9 cellular contexts compared by ENCODE assay signal in the genomic region with DNA sequence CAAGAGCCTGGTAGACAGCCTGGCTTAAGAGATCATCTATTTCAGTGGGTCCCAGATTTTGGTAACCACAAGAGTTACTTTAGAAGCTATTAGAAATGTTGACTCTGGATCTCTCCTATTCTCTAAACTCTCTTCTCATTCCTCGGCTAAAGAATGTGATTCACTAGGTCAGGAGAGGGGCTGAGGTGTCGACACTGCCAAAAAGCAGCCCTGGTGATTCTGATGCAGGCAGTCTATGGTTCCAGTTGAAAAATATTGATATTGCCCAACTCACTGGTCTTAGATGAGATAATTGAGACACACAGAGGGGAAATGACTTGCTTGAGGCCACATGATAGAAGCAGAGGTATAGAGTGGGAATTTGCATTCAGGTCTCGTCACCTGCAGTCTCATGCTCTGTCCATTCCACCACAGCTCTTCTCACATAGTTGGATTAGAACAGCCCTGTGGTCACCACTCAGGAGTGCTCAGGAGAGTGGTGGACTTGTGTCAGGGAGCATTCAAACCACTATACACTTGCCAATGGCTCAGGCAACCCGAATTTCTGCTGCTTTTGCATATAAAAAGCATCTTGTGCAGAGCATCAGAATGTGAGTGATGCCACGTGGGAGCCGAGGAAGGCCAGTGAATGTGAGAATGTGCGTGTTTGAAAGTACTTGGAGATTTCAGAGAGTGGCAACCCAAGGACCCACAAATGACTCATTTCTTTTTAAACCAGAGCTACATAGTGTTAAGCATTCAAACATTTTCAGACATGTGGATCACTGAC.
DNase-seq lines count a peak whose midpoint lies in the region; ATAC-seq and TF ChIP-seq lines count a peak whose summit lies in the region.
"Had no signal": no experiment of that assay in that cellular context is flagged by ENCODE, and none has a peak within 500 bp of the region (broad histone marks: within the 10 kb centered on the region; RNA-seq: fewer than 3 reads in every experiment).

No MANE protein-coding gene starts in this region.

- no peak for TF ChIP-seq EP300 in sigmoid colon (IDR thresholded peaks at IDR 0.05)

- no peaks in the 10 kb centered on the region for H3K36me3 ChIP-seq in sigmoid colon
- H3K36me3 ChIP-seq: WERI-Rb-1 had no signal

- CTCF ChIA-PET in activated CD4-positive, alpha-beta memory T cell treated with anti-CD3 and anti-CD28 coated beads, Interleukin-2, amount 10 ng/mL, durations not matched to agents 7 days and 5 days (lab: Charles Lee): interaction anchor here (0.6 to 4.1 kb wide), 5 partner anchors 9 to 19 kb away, joined by 3 to 14 read pairs (median 4); no protein-coding TSS in a partner anchor

- TF ChIP-seq CTCF in sigmoid colon (IDR thresholded peaks at IDR 0.05): no peak

- ATAC-seq in HG02981 (IDR thresholded peaks at IDR 0.05; ENCODE audit: unreplicated experiment) (peak; percentile 26), HG03159 (IDR thresholded peaks at IDR 0.05; ENCODE audit: unreplicated experiment) (no peak)
- peak; percentile 78 for ATAC-seq in stimulated activated naive CD8-positive, alpha-beta T cell treated with anti-CD3 and anti-CD28 coated beads, Interleukin-15, Interleukin-2, amounts not matched to agents 100 U/mL and 50 U/mL, for 24 hours
- ATAC-seq: esophagus mucosa had no signal

- H3K4me1 Mint-ChIP-seq in activated CD4-positive, alpha-beta memory T cell treated with anti-CD3 and anti-CD28 coated beads, Interleukin-2, amount 10 ng/mL, durations not matched to agents 7 days and 5 days: peaks cover 69% of the 10 kb centered on the region

- TF ChIP-seq POLR2A in sigmoid colon (IDR thresholded peaks at IDR 0.05): no peak

- no peak overlapping the region for H3K27ac ChIP-seq in sigmoid colon
- H3K27ac ChIP-seq: WERI-Rb-1 had no signal

- H3K4me3 Mint-ChIP-seq in activated CD4-positive, alpha-beta memory T cell treated with anti-CD3 and anti-CD28 coated beads, Interleukin-2, amount 10 ng/mL, durations not matched to agents 7 days and 5 days: no peak overlapping the region

- H3K4me1 ChIP-seq in sigmoid colon: no peaks in the 10 kb centered on the region

- H3K4me3 ChIP-seq in sigmoid colon: no peak overlapping the region

- peaks cover 20% of the 10 kb centered on the region for H3K9me3 Mint-ChIP-seq in activated CD4-positive, alpha-beta memory T cell treated with anti-CD3 and anti-CD28 coated beads, Interleukin-2, amount 10 ng/mL, durations not matched to agents 7 days and 5 days

- no peaks in the 10 kb centered on the region for H3K27me3 ChIP-seq in sigmoid colon

- WGBS in sigmoid colon, 2 donors: 85 to 86% methylated on average over 7 of the region's 7 CpGs

- H3K9me3 ChIP-seq in sigmoid colon: peaks cover 0 to 5% (median 2%) of the 10 kb centered on the region in 4 donors

- POLR2A ChIA-PET in activated CD4-positive, alpha-beta memory T cell treated with anti-CD3 and anti-CD28 coated beads, Interleukin-2, amount 10 ng/mL, durations not matched to agents 7 days and 5 days (lab: Charles Lee): interaction anchor here (0.8 to 3.4 kb wide), 12 partner anchors 9 to 223 kb away, joined by 3 to 22 read pairs (median 8); partner anchors contain the start of gene CTLA4

- intact Hi-C loops in sigmoid colon (cut with DNase I): no loop called here

- H3K27ac Mint-ChIP-seq in activated CD4-positive, alpha-beta memory T cell treated with anti-CD3 and anti-CD28 coated beads, Interleukin-2, amount 10 ng/mL, durations not matched to agents 7 days and 5 days: peak overlapping the region; percentile 53

- H3K36me3 Mint-ChIP-seq in activated CD4-positive, alpha-beta memory T cell treated with anti-CD3 and anti-CD28 coated beads, Interleukin-2, amount 10 ng/mL, durations not matched to agents 7 days and 5 days (ENCODE audit: low read depth): peaks cover 25% of the 10 kb centered on the region

- H3K27me3 Mint-ChIP-seq in activated CD4-positive, alpha-beta memory T cell treated with anti-CD3 and anti-CD28 coated beads, Interleukin-2, amount 10 ng/mL, durations not matched to agents 7 days and 5 days: no peaks in the 10 kb centered on the region

- DNase-seq in activated CD4-positive, alpha-beta memory T cell treated with anti-CD3 and anti-CD28 coated beads, Interleukin-2, amount 10 ng/mL, durations not matched to agents 7 days and 5 days: peak; percentile 60
- DNase-seq in fibroblast of gingiva (ENCODE audit: low read depth): peak; percentile 87
- peak; percentile 46 for DNase-seq in stimulated activated naive CD8-positive, alpha-beta T cell treated with anti-CD3 and anti-CD28 coated beads, Interleukin-15, Interleukin-2, amounts not matched to agents 100 U/mL and 50 U/mL, for 24 hours
- no peak for DNase-seq in sigmoid colon
- DNase-seq in LoVo (ENCODE audit: low spot score): no peak
- DNase-seq: WERI-Rb-1 had no signal

Comparison
In these comparisons a context has a peak if more than half of its experiments do, and no peak if none do; other contexts are left out.
1. DNase-seq: peak in activated CD4-positive, alpha-beta memory T cell treated with anti-CD3 and anti-CD28 coated beads, Interleukin-2, amount 10 ng/mL, durations not matched to agents 7 days and 5 days (single experiment), fibroblast of gingiva (single experiment) and stimulated activated naive CD8-positive, alpha-beta T cell treated with anti-CD3 and anti-CD28 coated beads, Interleukin-15, Interleukin-2, amounts not matched to agents 100 U/mL and 50 U/mL, for 24 hours (single experiment); none in sigmoid colon (single experiment) and LoVo (single experiment).